In the genomic region with DNA sequence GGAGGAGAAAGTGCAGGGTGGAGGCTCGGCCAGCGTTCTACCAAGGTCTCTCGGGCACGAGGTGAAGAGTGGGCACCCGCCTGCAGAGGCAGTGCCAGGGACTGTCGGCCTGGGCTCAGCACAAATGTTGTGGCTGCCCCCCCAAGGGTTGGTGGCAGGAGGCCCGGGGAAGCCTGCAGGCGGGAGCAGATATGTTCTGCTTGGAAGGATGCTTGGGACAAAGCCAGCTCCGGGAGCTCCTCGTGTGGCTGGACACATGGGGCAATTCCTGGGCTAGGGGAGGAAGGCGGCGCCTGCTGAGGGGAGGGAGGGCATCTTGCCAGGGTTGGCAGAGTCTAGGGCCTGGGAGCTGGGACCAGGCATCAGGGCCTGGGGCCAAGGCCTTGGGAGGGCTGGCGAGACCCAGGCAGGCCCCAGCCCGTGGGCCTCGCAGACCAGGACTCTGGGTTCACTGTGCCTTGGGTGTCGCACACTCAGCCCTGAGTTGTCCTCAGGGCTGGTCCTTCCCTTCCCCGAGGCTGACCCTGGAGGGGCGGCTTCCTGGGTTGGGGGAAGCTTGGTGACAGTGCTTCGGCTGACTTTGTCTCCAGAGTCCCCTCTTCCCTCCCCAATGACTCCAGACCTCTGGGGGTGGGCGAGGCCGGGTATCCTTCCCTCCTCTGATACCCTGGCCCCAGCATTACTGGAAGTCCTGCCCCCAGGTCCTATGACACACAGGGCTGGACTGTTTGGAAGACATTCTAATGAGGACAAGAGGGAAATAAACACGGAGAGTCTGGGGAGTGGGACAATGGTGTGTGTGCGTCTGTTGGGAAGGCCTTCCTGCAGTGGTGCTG, we compare ENCODE assay signal across 16 cellular contexts. TPM values are rescaled to one million over a fixed set of nuclear protein-coding genes. Genes with fewer than 3 reads are reported as not detected.
DNase-seq lines count a peak whose midpoint lies in the region; ATAC-seq and TF ChIP-seq lines count a peak whose summit lies in the region.
"Had no signal": no experiment of that assay in that cellular context is flagged by ENCODE, and none has a peak within 500 bp of the region (broad histone marks: within the 10 kb centered on the region; RNA-seq: fewer than 3 reads in every experiment).

No MANE protein-coding gene starts in this region.

- 58 to 62% methylated on average over 23 of the region's 23 CpGs for WGBS in heart right ventricle, 2 donors

- H3K27ac ChIP-seq in ascending aorta = peak overlapping the region; percentile 76 to 77
- peak overlapping the region in 8 of 10 donors; percentile 18 to 84 (median 79) for H3K27ac ChIP-seq in heart right ventricle

- H3K4me1 ChIP-seq in ascending aorta (peaks cover 0 to 27% of the 10 kb centered on the region in 2 donors), heart right ventricle (peaks cover 23 to 46% (median 33%) of the 10 kb centered on the region in 9 donors)
- H3K4me1 ChIP-seq: transverse colon had no signal

- DNase-seq in C1 segment of cervical spinal cord (lab: John Stamatoyannopoulos, UW) (peak in 13 of 14 donors; percentile 16 to 99 (median 76)), ascending aorta (ENCODE audit: low spot score in 2 of 2) (peak; percentile 43 to 82), heart right ventricle (peak; percentile 80 to 85), posterior cingulate gyrus (peak in 9 of 10 donors; percentile 55 to 95 (median 76)), RKO (ENCODE audit: low spot score) (no peak), GM19238 (ENCODE audit: insufficient read length, low spot score) (no peak), nephron progenitor cell (no peak)
- DNase-seq: activated CD4-positive, alpha-beta memory T cell treated with anti-CD3 and anti-CD28 coated beads, Interleukin-2, amount 10 ng/mL, durations not matched to agents 7 days and 5 days; effector memory CD4-positive, alpha-beta T cell; NCI-H1417 treated with DMSO at 0.1 percent for 48 hours; transverse colon had no signal

- no peak overlapping the region for H3K4me3 ChIP-seq in ascending aorta
- H3K4me3 ChIP-seq in heart right ventricle = no peak overlapping the region
- H3K4me3 ChIP-seq: transverse colon had no signal

- intact Hi-C loops in ascending aorta (cut with DNase I) (loop anchor here (5.0 kb wide), 1 partner anchor 39 kb away; no protein-coding TSS in a partner anchor), heart right ventricle (cut with DNase I) (no loop called here), posterior cingulate gyrus (cut with DNase I) (no loop called here)

- ATAC-seq in heart right ventricle = peak; percentile 29 to 75 (median 64)
- ATAC-seq in GM18511 (IDR thresholded peaks at IDR 0.05; ENCODE audit: unreplicated experiment) = no peak

- no peak overlapping the region for H3K4me3 Mint-ChIP-seq in nephron progenitor cell
- H3K4me3 Mint-ChIP-seq: activated CD4-positive, alpha-beta memory T cell treated with anti-CD3 and anti-CD28 coated beads, Interleukin-2, amount 10 ng/mL, durations not matched to agents 7 days and 5 days; activated naive CD8-positive, alpha-beta T cell; B cell; natural killer cell treated with Interleukin-12 subunit alpha and Interleukin-12 subunit beta and Interleukin-15 and Interleukin-18, amount 100 ng/mL, for 72 hours had no signal

- H3K4me1 Mint-ChIP-seq in nephron progenitor cell = peaks cover 11% of the 10 kb centered on the region
- H3K4me1 Mint-ChIP-seq: activated CD4-positive, alpha-beta memory T cell treated with anti-CD3 and anti-CD28 coated beads, Interleukin-2, amount 10 ng/mL, durations not matched to agents 7 days and 5 days; B cell had no signal

- no peaks in the 10 kb centered on the region for H3K27me3 ChIP-seq in ascending aorta
- no peaks in the 10 kb centered on the region for H3K27me3 ChIP-seq in heart right ventricle
- H3K27me3 ChIP-seq: transverse colon had no signal

- H3K36me3 ChIP-seq in ascending aorta = no peaks in the 10 kb centered on the region
- H3K36me3 ChIP-seq in heart right ventricle = no peaks in the 10 kb centered on the region
- H3K36me3 ChIP-seq: transverse colon had no signal

- peaks cover 4% of the 10 kb centered on the region for H3K36me3 Mint-ChIP-seq in nephron progenitor cell (ENCODE audit: low read depth)
- H3K36me3 Mint-ChIP-seq: natural killer cell treated with Interleukin-12 subunit alpha and Interleukin-12 subunit beta and Interleukin-15 and Interleukin-18, amount 100 ng/mL, for 72 hours had no signal

- no peaks in the 10 kb centered on the region for H3K27me3 Mint-ChIP-seq in nephron progenitor cell (ENCODE audit: low read depth, poor library complexity)
- H3K27me3 Mint-ChIP-seq: activated CD4-positive, alpha-beta memory T cell treated with anti-CD3 and anti-CD28 coated beads, Interleukin-2, amount 10 ng/mL, durations not matched to agents 7 days and 5 days; activated naive CD8-positive, alpha-beta T cell; natural killer cell treated with Interleukin-12 subunit alpha and Interleukin-12 subunit beta and Interleukin-15 and Interleukin-18, amount 100 ng/mL, for 72 hours had no signal

- TF ChIP-seq CTCF in ascending aorta (IDR thresholded peaks at IDR 0.05) (no peak), heart right ventricle (IDR thresholded peaks at IDR 0.05) (no peak), nephron progenitor cell (IDR thresholded peaks at IDR 0.05) (no peak)

- H3K27ac Mint-ChIP-seq in nephron progenitor cell = no peak overlapping the region
- H3K27ac Mint-ChIP-seq: activated CD4-positive, alpha-beta memory T cell treated with anti-CD3 and anti-CD28 coated beads, Interleukin-2, amount 10 ng/mL, durations not matched to agents 7 days and 5 days; activated naive CD8-positive, alpha-beta T cell; B cell; natural killer cell treated with Interleukin-12 subunit alpha and Interleukin-12 subunit beta and Interleukin-15 and Interleukin-18, amount 100 ng/mL, for 72 hours had no signal

- H3K9me3 ChIP-seq in ascending aorta (no peaks in the 10 kb centered on the region), heart right ventricle (no peaks in the 10 kb centered on the region)
- H3K9me3 ChIP-seq: transverse colon had no signal

- H3K9me3 Mint-ChIP-seq in nephron progenitor cell = peaks cover 22% of the 10 kb centered on the region
- H3K9me3 Mint-ChIP-seq: natural killer cell treated with Interleukin-12 subunit alpha and Interleukin-12 subunit beta and Interleukin-15 and Interleukin-18, amount 100 ng/mL, for 72 hours had no signal

RNA-seq across cellular contexts. Expression of gene FBLN2, which starts 30.2 kb away (rescaled TPM):
- total RNA-seq in ascending aorta (323 TPM), heart right ventricle (10 to 100 TPM; 35.4 to 78.9 (median 47.0) TPM)
- polyA plus RNA-seq in heart right ventricle = 10 to 100 TPM; 20.7 to 55.9 TPM
- total RNA-seq: activated CD4-positive, alpha-beta memory T cell treated with anti-CD3 and anti-CD28 coated beads, Interleukin-2, amount 10 ng/mL, durations not matched to agents 7 days and 5 days; natural killer cell treated with Interleukin-12 subunit alpha and Interleukin-12 subunit beta and Interleukin-15 and Interleukin-18, amount 100 ng/mL, for 72 hours; T-helper 2 cell treated with Interferon-gamma antibody and Interleukin-4, amounts not matched to agents 100 ng/mL and 5 ng/mL, for 36 hours had no signal

RNA-seq across cellular contexts. Expression of gene HDAC11, which starts 38.6 kb away (rescaled TPM):
- total RNA-seq in ascending aorta (15.8 TPM), heart right ventricle (10 to 100 TPM; 26.6 to 46.0 (median 33.7) TPM)
- 10 to 100 TPM; 15.9 to 21.7 TPM for polyA plus RNA-seq in heart right ventricle

Comparison
In these comparisons a context has a peak if more than half of its experiments do, and no peak if none do; other contexts are left out.
1. DNase-seq: peak in C1 segment of cervical spinal cord (13 of 14), ascending aorta (2 of 2), heart right ventricle (2 of 2) and posterior cingulate gyrus (9 of 10); none in RKO (single experiment), GM19238 (single experiment) and nephron progenitor cell (single experiment).